Comparison of ENCODE assay signal across 17 cellular contexts in the genomic region with DNA sequence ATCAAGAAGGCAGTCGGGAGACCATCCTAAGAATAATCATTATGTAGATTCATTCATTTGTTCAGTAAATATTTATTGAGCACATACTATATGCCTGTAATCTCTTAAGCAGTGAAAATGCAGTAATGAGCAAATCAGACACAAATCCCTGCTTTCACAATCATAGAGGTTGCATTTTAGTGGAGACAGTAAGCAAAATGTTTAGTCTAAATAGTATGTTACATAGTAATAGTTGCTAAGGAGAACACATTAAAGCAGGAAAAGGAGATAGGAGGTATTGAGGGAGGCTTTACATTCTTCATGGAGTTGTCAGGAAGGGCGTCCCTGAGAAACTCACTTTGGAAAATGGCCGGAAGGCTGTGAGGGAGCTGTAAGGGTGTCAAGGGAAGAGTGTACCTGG.
A peak's percentile ranks its signal among the peaks of the same experiment; 100 is the strongest.
DNase-seq lines count a peak whose midpoint lies in the region; ATAC-seq and TF ChIP-seq lines count a peak whose summit lies in the region.
"Had no signal": no experiment of that assay in that cellular context is flagged by ENCODE, and none has a peak within 500 bp of the region (broad histone marks: within the 10 kb centered on the region; RNA-seq: fewer than 3 reads in every experiment).

No MANE protein-coding gene starts in this region.

- no peak overlapping the region for H2BK5ac ChIP-seq in trophoblast cell (ENCODE audit: low read depth, low read length, poor library complexity)

- H3K27ac ChIP-seq in C4-2B: peak overlapping the region; percentile 25; the same call in 1 of the 2 replicates
- no peak overlapping the region for H3K27ac ChIP-seq in trophoblast cell (ENCODE audit: low read depth, low read length)
- no peak overlapping the region for H3K27ac ChIP-seq in spleen
- H3K27ac ChIP-seq: 22Rv1, A549 had no signal

- H3K23ac ChIP-seq in trophoblast cell (ENCODE audit: low read length): no peak overlapping the region

- H3K27ac Mint-ChIP-seq in natural killer cell: no peak overlapping the region
- H3K27ac Mint-ChIP-seq: CD14-positive monocyte; CD4-positive, alpha-beta memory T cell; IgD-negative memory B cell had no signal

- no peak overlapping the region for H3K4me2 ChIP-seq in trophoblast cell (ENCODE audit: low read length)
- H3K4me2 ChIP-seq: A549 had no signal

- H3K14ac ChIP-seq in trophoblast cell (ENCODE audit: low read length): no peak overlapping the region

- H3K4ac ChIP-seq in trophoblast cell (ENCODE audit: low read depth, low read length): no peak overlapping the region

- H3K4me1 ChIP-seq in trophoblast cell (ENCODE audit: control insufficient read depth in 1 of 2, insufficient read depth in 2 of 2, low read length in 2 of 2) (no peaks in the 10 kb centered on the region), spleen (no peaks in the 10 kb centered on the region)
- H3K4me1 ChIP-seq: A549 had no signal

- no peak overlapping the region for H3K4me3 Mint-ChIP-seq in natural killer cell
- H3K4me3 Mint-ChIP-seq: CD14-positive monocyte, H9, IgD-negative memory B cell had no signal

- H3K18ac ChIP-seq in trophoblast cell (ENCODE audit: low read length): no peak overlapping the region

- H3K27me3 ChIP-seq in trophoblast cell (ENCODE audit: insufficient read depth, low read length): no peaks in the 10 kb centered on the region
- no peaks in the 10 kb centered on the region for H3K27me3 ChIP-seq in spleen (replicated peaks in 1 of 7)

- H3K36me3 ChIP-seq in trophoblast cell (ENCODE audit: control insufficient read depth in 1 of 2, insufficient read depth in 2 of 2, low read length in 2 of 2) (no peaks in the 10 kb centered on the region), spleen (no peaks in the 10 kb centered on the region)

- no peak overlapping the region for H4K91ac ChIP-seq in trophoblast cell (ENCODE audit: low read depth, low read length)

- H2AFZ ChIP-seq in trophoblast cell (ENCODE audit: insufficient read depth, low read length, poor library complexity): no peak overlapping the region

- H3K36me3 Mint-ChIP-seq in natural killer cell: no peaks in the 10 kb centered on the region
- H3K36me3 Mint-ChIP-seq: CD14-positive monocyte; CD4-positive, alpha-beta memory T cell; IgD-negative memory B cell had no signal

- intact Hi-C loops in natural killer cell (cut with micrococcal nuclease): no loop called here
- intact Hi-C loops in spleen (cut with DNase I; ENCODE audit: low total_unique reads): no loop called here

- H3K9ac ChIP-seq in trophoblast cell (ENCODE audit: low read length): no peak overlapping the region

- H3K9me3 ChIP-seq in trophoblast cell (ENCODE audit: insufficient read depth, low read depth, low read length) (no peaks in the 10 kb centered on the region), spleen (no peaks in the 10 kb centered on the region)
- H3K9me3 ChIP-seq: A549 had no signal

- DNase-seq in amniotic epithelial cell (ENCODE audit: low read depth): peak; percentile 73
- DNase-seq in fibroblast of pulmonary artery (ENCODE audit: low read depth): peak; percentile 24
- DNase-seq in trophoblast cell: peak; percentile 53 to 74
- DNase-seq in natural killer cell: no peak
- no peak for DNase-seq in spleen
- DNase-seq: AML-193; CD4-positive, alpha-beta memory T cell; DMS153; DMS79; GDM1; H9 had no signal

- TF ChIP-seq POLR2A in spleen (IDR thresholded peaks at IDR 0.05): no peak

- no peaks in the 10 kb centered on the region for H3K79me2 ChIP-seq in trophoblast cell (ENCODE audit: control insufficient read depth, insufficient read depth, low read length, poor library complexity)

- peaks cover 0 to 3% of the 10 kb centered on the region in 2 donors for H3K9me3 Mint-ChIP-seq in natural killer cell
- H3K9me3 Mint-ChIP-seq: CD4-positive, alpha-beta memory T cell; H9; IgD-negative memory B cell had no signal

- H2AK5ac ChIP-seq in trophoblast cell (ENCODE audit: low read length): no peak overlapping the region

- H3K4me1 Mint-ChIP-seq in natural killer cell: no peaks in the 10 kb centered on the region
- H3K4me1 Mint-ChIP-seq: CD4-positive, alpha-beta memory T cell had no signal

- no peak overlapping the region for H4K12ac ChIP-seq in trophoblast cell (ENCODE audit: low read depth, low read length)

- no peak overlapping the region for H2BK120ac ChIP-seq in trophoblast cell (ENCODE audit: insufficient read depth, low read length, poor library complexity)

- ATAC-seq in natural killer cell (no peak), HG02840 (IDR thresholded peaks at IDR 0.05; ENCODE audit: low FRiP score, unreplicated experiment) (no peak)
- ATAC-seq: A549 had no signal

- WGBS in trophoblast cell (ENCODE audit: extremely low coverage, insufficient coverage, insufficient read length): no CpG with 5 or more reads among the region's 3 CpGs
- WGBS in spleen, 5 donors: 89 to 98% (median 95%) methylated on average over 3 of the region's 3 CpGs

- TF ChIP-seq CTCF in C4-2B (conservative IDR thresholded peaks at IDR 0.05) (no peak), fibroblast of pulmonary artery (IDR thresholded peaks at IDR 0.05; ENCODE audit: low read length, missing control alignments) (no peak), natural killer cell (IDR thresholded peaks at IDR 0.05) (no peak), spleen (IDR thresholded peaks at IDR 0.05 in 8 of 11, conservative IDR thresholded peaks at IDR 0.05 in 3 of 11) (no peak)

- no peak overlapping the region for H3K4me3 ChIP-seq in fibroblast of pulmonary artery (replicated peaks; ENCODE audit: low read depth, low read length)
- no peak overlapping the region for H3K4me3 ChIP-seq in trophoblast cell (ENCODE audit: low read depth, low read length)
- no peak overlapping the region for H3K4me3 ChIP-seq in spleen
- H3K4me3 ChIP-seq: A549 had no signal

- no peaks in the 10 kb centered on the region for H3K79me1 ChIP-seq in trophoblast cell (ENCODE audit: low read length)

- H2BK12ac ChIP-seq in trophoblast cell (ENCODE audit: low read length): no peak overlapping the region

- no peak overlapping the region for H4K8ac ChIP-seq in trophoblast cell (ENCODE audit: low read depth, low read length)

- H3K27me3 Mint-ChIP-seq in natural killer cell (ENCODE audit: low read depth in 2 of 2): no peaks in the 10 kb centered on the region
- H3K27me3 Mint-ChIP-seq: CD4-positive, alpha-beta memory T cell; IgD-negative memory B cell had no signal

Comparison
In these comparisons a context has a peak if more than half of its experiments do, and no peak if none do; other contexts are left out.
1. DNase-seq: peak in amniotic epithelial cell (single experiment), fibroblast of pulmonary artery (single experiment) and trophoblast cell (2 of 2); none in natural killer cell (single experiment) and spleen (single experiment).